16 cellular contexts compared by ENCODE assay signal in the genomic region with DNA sequence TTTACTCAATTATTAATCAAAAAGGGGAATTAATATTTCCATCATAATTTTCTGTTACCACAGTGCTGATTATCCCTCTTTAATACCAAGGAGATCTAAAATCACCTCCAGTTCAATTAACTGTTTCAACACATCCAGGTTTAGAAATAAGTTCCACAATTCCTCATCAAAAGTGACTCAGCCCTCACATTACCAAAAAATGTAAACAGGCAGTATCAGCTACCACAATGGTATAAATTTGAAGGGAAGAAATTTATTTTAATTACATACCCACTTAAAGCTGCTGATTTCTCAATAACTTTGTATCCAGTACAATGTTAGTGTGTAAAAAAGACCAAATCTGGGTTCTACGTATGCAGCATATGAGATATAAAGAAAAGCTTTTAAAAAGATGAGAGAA. TPM values are rescaled to one million over a fixed set of nuclear protein-coding genes. Genes with fewer than 3 reads are reported as not detected.
DNase-seq lines count a peak whose midpoint lies in the region; ATAC-seq and TF ChIP-seq lines count a peak whose summit lies in the region.
"Had no signal": no experiment of that assay in that cellular context is flagged by ENCODE, and none has a peak within 500 bp of the region (broad histone marks: within the 10 kb centered on the region; RNA-seq: fewer than 3 reads in every experiment).

No MANE protein-coding gene starts in this region.

- no peaks in the 10 kb centered on the region for H3F3A ChIP-seq in SK-N-SH (replicated peaks; ENCODE audit: insufficient read depth)

- peak; percentile 57 for DNase-seq in AG08395 (ENCODE audit: low spot score)
- DNase-seq in HCEC 1CT = peak; percentile 84
- DNase-seq in WTC11 (ENCODE audit: low spot score) = no peak
- DNase-seq in fibroblast of peridontal ligament (ENCODE audit: extremely low read depth) = peak; percentile 82
- no peak for DNase-seq in SK-N-SH
- DNase-seq in caudate nucleus (lab: John Stamatoyannopoulos, UW) = no peak
- no peak for DNase-seq in HT-29 (ENCODE audit: low spot score)
- DNase-seq: activated naive CD4-positive, alpha-beta T cell treated with anti-CD3 and anti-CD28 coated beads, Interleukin-2, amount 50 U/mL, for 16 hours; esophagus squamous epithelium; left colon; NCI-H2171 treated with DMSO at 0.1 percent for 48 hours; right lobe of liver; stimulated activated CD4-positive, alpha-beta T cell treated with anti-CD3 and anti-CD28 coated beads, Interleukin-1b, Interleukin-23, amount 100 ng/mL, for 48 hours; uterus had no signal

- TF ChIP-seq CTCF in WTC11 (IDR thresholded peaks at IDR 0.05) (no peak), SK-N-SH (IDR thresholded peaks at IDR 0.05) (no peak)

- H3K36me3 Mint-ChIP-seq in WTC11 = peaks cover 7% of the 10 kb centered on the region

- H3K79me2 ChIP-seq in SK-N-SH (ENCODE audit: insufficient read depth) = peaks cover 70% of the 10 kb centered on the region

- CTCF ChIA-PET in WTC11 (lab: Charles Lee) (no interaction called here), SK-N-SH (lab: Yijun Ruan, JAX) (no interaction called here)

- no peak for TF ChIP-seq RAD21 in SK-N-SH (IDR thresholded peaks at IDR 0.05; ENCODE audit: low read length)

- H3K36me3 ChIP-seq in SK-N-SH (replicated peaks in 1 of 2; ENCODE audit: control insufficient read depth in 1 of 2, insufficient read depth in 2 of 2, low read length in 1 of 2) = peaks cover 5 to 16% of the 10 kb centered on the region in 2 experiments
- H3K36me3 ChIP-seq: right lobe of liver, uterus had no signal

- no peaks in the 10 kb centered on the region; a peak in 1 of 4 replicates for H3K4me1 ChIP-seq in SK-N-SH (ENCODE audit: control insufficient read depth in 1 of 2, insufficient read depth in 2 of 2, low read depth in 1 of 2, low read length in 1 of 2)
- H3K4me1 ChIP-seq: uterus had no signal

- H3K27me3 ChIP-seq in SK-N-SH (ENCODE audit: insufficient read depth) = no peaks in the 10 kb centered on the region
- H3K27me3 ChIP-seq: esophagus squamous epithelium, right lobe of liver, uterus had no signal

- WGBS in SK-N-SH (ENCODE audit: low lambda C conversion rate) = 100% methylated on average over 1 of the region's 1 CpG

- peak overlapping the region; percentile 38; the same call in 1 of the 2 replicates for H3K27ac Mint-ChIP-seq in WTC11

- no peak overlapping the region for H2AFZ ChIP-seq in SK-N-SH (ENCODE audit: low read depth)

- no peak overlapping the region for H3K4me3 ChIP-seq in SK-N-SH (ENCODE audit: low read depth in 2 of 2, low read length in 1 of 2)
- H3K4me3 ChIP-seq: esophagus squamous epithelium, right lobe of liver, uterus had no signal

- H4K20me1 ChIP-seq in SK-N-SH (ENCODE audit: insufficient read depth) = peaks cover 13% of the 10 kb centered on the region

- no peak overlapping the region for H3K9ac ChIP-seq in SK-N-SH

- H3K4me2 ChIP-seq in SK-N-SH = no peak overlapping the region

- POLR2A ChIA-PET in WTC11 (lab: Charles Lee) = no interaction called here
- POLR2A ChIA-PET in SK-N-SH (lab: Yijun Ruan, JAX) = no interaction called here

- H3K4me3 Mint-ChIP-seq in WTC11 = no peak overlapping the region
- H3K4me3 Mint-ChIP-seq: IgD-negative memory B cell had no signal

- H3K4me1 Mint-ChIP-seq in WTC11 = peaks cover 24% of the 10 kb centered on the region

- H3K9me3 ChIP-seq in SK-N-SH = no peaks in the 10 kb centered on the region
- H3K9me3 ChIP-seq: esophagus squamous epithelium, right lobe of liver, uterus had no signal

- H3K9me2 ChIP-seq in SK-N-SH = no peaks in the 10 kb centered on the region

- H3K27me3 Mint-ChIP-seq in WTC11 (ENCODE audit: low read depth) = no peaks in the 10 kb centered on the region
- H3K27me3 Mint-ChIP-seq: IgD-negative memory B cell had no signal

- no peak for TF ChIP-seq EP300 in SK-N-SH (IDR thresholded peaks at IDR 0.05; ENCODE audit: borderline replicate concordance in 1 of 2, low read depth in 1 of 2, low read length in 1 of 2)

- H3K9me3 Mint-ChIP-seq in WTC11 = no peaks in the 10 kb centered on the region
- H3K9me3 Mint-ChIP-seq: IgD-negative memory B cell had no signal

- no peak overlapping the region for H3K27ac ChIP-seq in SK-N-SH (ENCODE audit: low read depth in 2 of 2, low read length in 1 of 2)
- no peak overlapping the region for H3K27ac ChIP-seq in caudate nucleus (ENCODE audit: low read depth, low read length)
- H3K27ac ChIP-seq: esophagus squamous epithelium, right lobe of liver, uterus had no signal

- ATAC-seq in WTC11 (no peak), GM18870 (IDR thresholded peaks at IDR 0.05; ENCODE audit: unreplicated experiment) (no peak)
- ATAC-seq: right lobe of liver had no signal

TF ChIP-seq in WTC11, 78 proteins besides CTCF, POLR2A, EP300 and RAD21:
- no peak for TF ChIP-seq ZNF423 (CRISPR knock-in tag; IDR thresholded peaks at IDR 0.05)
- TF ChIP-seq, protein P1, sequence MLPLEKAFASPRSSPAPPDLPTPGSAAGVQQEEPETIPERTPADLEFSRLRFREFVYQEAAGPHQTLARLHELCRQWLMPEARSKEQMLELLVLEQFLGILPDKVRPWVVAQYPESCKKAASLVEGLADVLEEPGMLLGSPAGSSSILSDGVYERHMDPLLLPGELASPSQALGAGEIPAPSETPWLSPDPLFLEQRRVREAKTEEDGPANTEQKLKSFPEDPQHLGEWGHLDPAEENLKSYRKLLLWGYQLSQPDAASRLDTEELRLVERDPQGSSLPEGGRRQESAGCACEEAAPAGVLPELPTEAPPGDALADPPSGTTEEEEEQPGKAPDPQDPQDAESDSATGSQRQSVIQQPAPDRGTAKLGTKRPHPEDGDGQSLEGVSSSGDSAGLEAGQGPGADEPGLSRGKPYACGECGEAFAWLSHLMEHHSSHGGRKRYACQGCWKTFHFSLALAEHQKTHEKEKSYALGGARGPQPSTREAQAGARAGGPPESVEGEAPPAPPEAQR (CRISPR knock-in tag; IDR thresholded peaks at IDR 0.05) = no peak

TF ChIP-seq in SK-N-SH, 30 proteins besides CTCF, POLR2A, EP300 and RAD21 (continues in another document):
- no peak for TF ChIP-seq POLR2AphosphoS5 (IDR thresholded peaks at IDR 0.05; ENCODE audit: low read depth, low read length)
- no peak for TF ChIP-seq TAF1 (IDR thresholded peaks at IDR 0.05; ENCODE audit: borderline replicate concordance, low read depth, low read length)
- no peak for TF ChIP-seq ZBTB33 (IDR thresholded peaks at IDR 0.05; ENCODE audit: borderline replicate concordance, low read depth)
- TF ChIP-seq GATA2 (CRISPR knock-in tag; IDR thresholded peaks at IDR 0.05) = no peak
- TF ChIP-seq FOSL2 (IDR thresholded peaks at IDR 0.05; ENCODE audit: borderline replicate concordance, low read depth) = no peak
- TF ChIP-seq JUND (IDR thresholded peaks at IDR 0.05) = no peak
- TF ChIP-seq RFX5 (IDR thresholded peaks at IDR 0.05; ENCODE audit: low read length) = no peak
- TF ChIP-seq, protein P2, sequence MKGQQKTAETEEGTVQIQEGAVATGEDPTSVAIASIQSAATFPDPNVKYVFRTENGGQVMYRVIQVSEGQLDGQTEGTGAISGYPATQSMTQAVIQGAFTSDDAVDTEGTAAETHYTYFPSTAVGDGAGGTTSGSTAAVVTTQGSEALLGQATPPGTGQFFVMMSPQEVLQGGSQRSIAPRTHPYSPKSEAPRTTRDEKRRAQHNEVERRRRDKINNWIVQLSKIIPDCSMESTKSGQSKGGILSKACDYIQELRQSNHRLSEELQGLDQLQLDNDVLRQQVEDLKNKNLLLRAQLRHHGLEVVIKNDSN (IDR thresholded peaks at IDR 0.05; ENCODE audit: borderline replicate concordance, low read depth) = no peak
- TF ChIP-seq, protein P3, sequence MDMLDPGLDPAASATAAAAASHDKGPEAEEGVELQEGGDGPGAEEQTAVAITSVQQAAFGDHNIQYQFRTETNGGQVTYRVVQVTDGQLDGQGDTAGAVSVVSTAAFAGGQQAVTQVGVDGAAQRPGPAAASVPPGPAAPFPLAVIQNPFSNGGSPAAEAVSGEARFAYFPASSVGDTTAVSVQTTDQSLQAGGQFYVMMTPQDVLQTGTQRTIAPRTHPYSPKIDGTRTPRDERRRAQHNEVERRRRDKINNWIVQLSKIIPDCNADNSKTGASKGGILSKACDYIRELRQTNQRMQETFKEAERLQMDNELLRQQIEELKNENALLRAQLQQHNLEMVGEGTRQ (IDR thresholded peaks at IDR 0.05; ENCODE audit: borderline replicate concordance, low read depth, low read length) = no peak
- TF ChIP-seq ELF1 (IDR thresholded peaks at IDR 0.05) = no peak
- TF ChIP-seq GABPA (IDR thresholded peaks at IDR 0.05; ENCODE audit: low read depth) = no peak
- no peak for TF ChIP-seq CHD2 (IDR thresholded peaks at IDR 0.05; ENCODE audit: low read length, partially characterized antibody)
- TF ChIP-seq MAX (IDR thresholded peaks at IDR 0.05; ENCODE audit: low read depth) = no peak
- no peak for TF ChIP-seq RCOR1 (IDR thresholded peaks at IDR 0.05; ENCODE audit: low read length)
- no peak for TF ChIP-seq MXI1 (IDR thresholded peaks at IDR 0.05; ENCODE audit: low read depth, low read length)
- TF ChIP-seq NRF1 (IDR thresholded peaks at IDR 0.05; ENCODE audit: low read depth, low read length) = no peak
- no peak for TF ChIP-seq FOXJ3 (CRISPR knock-in tag; IDR thresholded peaks at IDR 0.05)

RNA-seq across cellular contexts. Expression of gene EIF4G3, which starts 51.9 kb away (rescaled TPM):
- 76.7 to 78.8 TPM (median 77.7 TPM) in 3 replicates for total RNA-seq in WTC11 (2021)
- 32.0 and 40.3 TPM in 2 replicates for polyA plus RNA-seq in SK-N-SH (2012; rRNA removed)
- polyA plus RNA-seq in SK-N-SH (2012; cell fraction: cytosol; rRNA removed) = 37.3 and 41.3 TPM in 2 replicates
- polyA plus RNA-seq in SK-N-SH (2012; cell fraction: nucleus; rRNA removed) = 37.4 and 68.6 TPM in 2 replicates
- total RNA-seq in HT-29 (2014; rRNA removed; shearing (Covaris generic)) = 29.4 and 65.3 TPM in 2 replicates

Comparison
In these comparisons a context has a peak if more than half of its experiments do, and no peak if none do; other contexts are left out.
1. DNase-seq: peak in AG08395 (single experiment), HCEC 1CT (single experiment) and fibroblast of peridontal ligament (single experiment); none in WTC11 (single experiment), SK-N-SH (single experiment), caudate nucleus (0 of 61) and HT-29 (single experiment).